ENCODE assay signal across 15 cellular contexts in the genomic region with DNA sequence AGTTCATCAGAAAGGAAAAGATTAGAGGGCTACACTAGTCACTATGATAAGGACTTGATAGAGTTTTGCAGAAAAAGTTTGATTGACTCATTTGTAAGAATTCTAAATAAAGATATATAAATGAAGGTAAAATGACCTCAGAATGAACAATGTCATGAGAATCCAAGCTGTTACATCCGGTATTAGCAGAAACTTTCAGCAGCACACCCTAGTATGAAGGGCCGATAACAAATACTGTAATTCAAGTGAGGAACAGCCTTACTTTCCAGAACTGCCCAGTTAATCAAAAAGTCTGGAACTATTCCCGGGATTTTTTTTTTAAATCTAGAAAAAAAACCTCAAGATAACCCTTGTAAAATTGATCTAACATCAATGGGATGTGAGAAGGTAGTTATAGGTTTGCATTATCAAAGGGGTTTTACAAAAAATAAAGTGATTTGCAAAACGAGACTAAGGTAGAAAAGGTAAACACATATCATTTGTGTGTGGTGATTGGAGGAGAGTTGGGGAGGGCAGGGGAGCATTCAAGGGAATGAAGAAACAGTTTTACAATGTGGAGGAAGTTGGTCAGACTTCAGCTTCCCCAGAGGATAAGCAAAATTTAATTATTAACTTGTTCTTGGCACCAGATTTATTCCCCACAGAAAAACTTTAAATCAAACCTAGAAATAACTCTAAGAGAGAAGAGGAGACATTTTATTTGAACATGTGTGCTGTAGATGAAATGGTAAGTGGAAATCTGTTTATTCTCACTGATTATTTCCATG.
DNase-seq lines count a peak whose midpoint lies in the region; ATAC-seq and TF ChIP-seq lines count a peak whose summit lies in the region.
"Had no signal": no experiment of that assay in that cellular context is flagged by ENCODE, and none has a peak within 500 bp of the region (broad histone marks: within the 10 kb centered on the region; RNA-seq: fewer than 3 reads in every experiment).

No MANE protein-coding gene starts in this region.

- DNase-seq in AG10803 (ENCODE audit: low read depth) (peak; percentile 55), ascending aorta (ENCODE audit: low spot score in 2 of 2) (no peak), left cardiac atrium (no peak), osteocyte (ENCODE audit: extremely low spot score, unreplicated experiment) (no peak), sigmoid colon (no peak)
- no peak for DNase-seq in activated T-cell treated with anti-CD3 and anti-CD28 coated beads, Interleukin-2, amount 50 U/mL, for 48 hours
- no peak for DNase-seq in stimulated activated CD4-positive, alpha-beta T cell treated with anti-CD3 and anti-CD28 coated beads, Interleukin-4, amount 100 ng/mL, for 24 hours
- DNase-seq in effector CD4-positive, alpha-beta T cell = no peak
- DNase-seq: DMS 273 treated with DMSO at 0.1 percent for 48 hours; MV-4-11; naive thymus-derived CD4-positive, alpha-beta T cell; NK-92 treated with Interleukin-12 subunit alpha and Interleukin-12 subunit beta, amount 100 ng/mL, for 24 hours; SHP77; stimulated activated naive B cell treated with anti-CD40 and anti-IgM and Interleukin-4, amounts not matched to agents 10 μg/mL and 1 μg/mL and 100 μg/mL, for 72 hours had no signal

- H3K9me3 Mint-ChIP-seq in osteocyte (ENCODE audit: unreplicated experiment) = peaks cover 5% of the 10 kb centered on the region

- peak overlapping the region; percentile 58 for H3K27ac Mint-ChIP-seq in osteocyte (ENCODE audit: unreplicated experiment)
- H3K27ac Mint-ChIP-seq: naive thymus-derived CD4-positive, alpha-beta T cell; stimulated activated naive B cell treated with anti-CD40 and anti-IgM and Interleukin-4, amounts not matched to agents 10 μg/mL and 1 μg/mL and 100 μg/mL, for 72 hours had no signal

- H3K4me3 Mint-ChIP-seq in osteocyte (ENCODE audit: unreplicated experiment) = no peak overlapping the region
- H3K4me3 Mint-ChIP-seq: naive thymus-derived CD4-positive, alpha-beta T cell; stimulated activated naive B cell treated with anti-CD40 and anti-IgM and Interleukin-4, amounts not matched to agents 10 μg/mL and 1 μg/mL and 100 μg/mL, for 72 hours had no signal

- H3K4me3 ChIP-seq in AG10803 (ENCODE audit: low read length) = no peak overlapping the region
- H3K4me3 ChIP-seq in ascending aorta = no peak overlapping the region
- H3K4me3 ChIP-seq in sigmoid colon = no peak overlapping the region
- H3K4me3 ChIP-seq: vagina had no signal

- TF ChIP-seq CTCF in AG10803 (conservative IDR thresholded peaks at IDR 0.05; ENCODE audit: low read length) = no peak
- no peak for TF ChIP-seq CTCF in ascending aorta (IDR thresholded peaks at IDR 0.05)
- no peak for TF ChIP-seq CTCF in osteocyte (IDR thresholded peaks at IDR 0.05)
- no peak for TF ChIP-seq CTCF in sigmoid colon (IDR thresholded peaks at IDR 0.05)

- H3K27me3 ChIP-seq in ascending aorta = no peaks in the 10 kb centered on the region
- no peaks in the 10 kb centered on the region for H3K27me3 ChIP-seq in sigmoid colon
- H3K27me3 ChIP-seq: vagina had no signal

- H3K36me3 Mint-ChIP-seq in osteocyte (ENCODE audit: unreplicated experiment) = peaks cover 6% of the 10 kb centered on the region
- H3K36me3 Mint-ChIP-seq: stimulated activated naive B cell treated with anti-CD40 and anti-IgM and Interleukin-4, amounts not matched to agents 10 μg/mL and 1 μg/mL and 100 μg/mL, for 72 hours had no signal

- peaks cover 12% of the 10 kb centered on the region for H3K4me1 Mint-ChIP-seq in osteocyte (ENCODE audit: unreplicated experiment)
- H3K4me1 Mint-ChIP-seq: naive thymus-derived CD4-positive, alpha-beta T cell; stimulated activated naive B cell treated with anti-CD40 and anti-IgM and Interleukin-4, amounts not matched to agents 10 μg/mL and 1 μg/mL and 100 μg/mL, for 72 hours had no signal

- TF ChIP-seq POLR2A in sigmoid colon (IDR thresholded peaks at IDR 0.05) = no peak

- 9 to 50% methylated on average over 4 of the region's 4 CpGs for WGBS in sigmoid colon, 2 donors

- H3K27ac ChIP-seq in ascending aorta (peak overlapping the region; percentile 4 to 7), sigmoid colon (peak overlapping the region in 1 of 4 donors; percentile 0)
- H3K27ac ChIP-seq: vagina had no signal

- H3K9me3 ChIP-seq in ascending aorta (peaks cover 0 to 11% of the 10 kb centered on the region in 2 donors), sigmoid colon (peaks cover 0 to under 1% (median 0%) of the 10 kb centered on the region in 4 donors)
- H3K9me3 ChIP-seq: vagina had no signal

- no peaks in the 10 kb centered on the region for H3K36me3 ChIP-seq in ascending aorta
- no peaks in the 10 kb centered on the region for H3K36me3 ChIP-seq in sigmoid colon
- H3K36me3 ChIP-seq: vagina had no signal

- peak; percentile 73 to 85 for ATAC-seq in left cardiac atrium
- ATAC-seq: naive thymus-derived CD4-positive, alpha-beta T cell; stimulated activated naive B cell treated with anti-CD40 and anti-IgM and Interleukin-4, amounts not matched to agents 10 μg/mL and 1 μg/mL and 100 μg/mL, for 72 hours had no signal

- H3K4me1 ChIP-seq in ascending aorta (peaks cover 0 to 12% of the 10 kb centered on the region in 2 donors), sigmoid colon (peaks cover 0 to 9% (median 6%) of the 10 kb centered on the region in 4 donors)
- H3K4me1 ChIP-seq: vagina had no signal

- TF ChIP-seq EP300 in sigmoid colon (IDR thresholded peaks at IDR 0.05) = no peak

- intact Hi-C loops in ascending aorta (cut with DNase I) = no loop called here
- intact Hi-C loops in left cardiac atrium (cut with DNase I) = no loop called here
- intact Hi-C loops in sigmoid colon (cut with DNase I) = no loop called here

- H3K27me3 Mint-ChIP-seq in osteocyte (ENCODE audit: unreplicated experiment) = no peaks in the 10 kb centered on the region
